23 cellular contexts compared by ENCODE assay signal in the genomic region with DNA sequence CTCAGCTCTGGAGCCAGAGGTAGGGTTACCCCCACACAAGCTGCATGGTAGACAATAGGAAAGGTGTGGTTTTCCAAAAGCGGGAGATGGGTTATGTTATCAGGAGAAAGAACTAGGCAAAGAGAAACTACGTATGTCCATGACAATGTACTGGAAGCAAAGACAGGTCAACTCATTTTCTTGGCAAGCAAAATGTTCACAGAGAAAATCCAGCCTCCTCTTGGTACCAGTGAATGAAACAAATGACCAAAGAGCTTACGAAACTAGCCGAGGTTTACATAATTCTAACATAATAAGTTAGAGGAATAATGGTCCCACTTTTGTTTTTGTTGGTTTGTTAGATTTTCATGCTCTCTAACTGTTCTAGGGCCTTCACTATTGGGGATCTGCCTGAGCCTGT.
DNase-seq lines count a peak whose midpoint lies in the region; FAIRE-seq and TF ChIP-seq lines count a peak whose summit lies in the region.
"Had no signal": no experiment of that assay in that cellular context is flagged by ENCODE, and none has a peak within 500 bp of the region (broad histone marks: within the 10 kb centered on the region; RNA-seq: fewer than 3 reads in every experiment).

No MANE protein-coding gene starts in this region.

- H3K9me3 Mint-ChIP-seq in MCF 10A (ENCODE audit: unreplicated experiment) = peaks cover 16% of the 10 kb centered on the region

- H3K4me3 ChIP-seq in mammary epithelial cell (replicated peaks in 1 of 3; ENCODE audit: insufficient read depth in 1 of 3, low read depth in 2 of 3, low read length in 3 of 3) (no peak overlapping the region), keratinocyte (ENCODE audit: control insufficient read depth in 2 of 3, extremely low read depth in 1 of 3, insufficient read depth in 2 of 3, low read depth in 1 of 3, low read length in 3 of 3) (no peak overlapping the region), rectal smooth muscle tissue (ENCODE audit: low read length) (no peak overlapping the region)
- H3K4me3 ChIP-seq: GM12878, GM23338 had no signal

- H4K20me1 ChIP-seq in mammary epithelial cell (ENCODE audit: insufficient read depth, low read length) (no peaks in the 10 kb centered on the region), keratinocyte (ENCODE audit: control insufficient read depth, extremely low read depth, insufficient read depth, low read length) (no peaks in the 10 kb centered on the region)

- H3K4me3 Mint-ChIP-seq in MCF 10A (ENCODE audit: unreplicated experiment) = no peak overlapping the region
- H3K4me3 Mint-ChIP-seq: GM23338, H9 had no signal

- DNase-seq in mammary epithelial cell (no peak), MCF 10A (ENCODE audit: unreplicated experiment) (no peak), keratinocyte (ENCODE audit: low read depth, low spot score) (no peak), ecto neural progenitor cell (ENCODE audit: low spot score) (no peak), cerebellum (ENCODE audit: low spot score) (no peak)
- no peak for DNase-seq in stimulated activated CD4-positive, alpha-beta T cell treated with anti-CD3 and anti-CD28 coated beads, Interleukin-1b, Interleukin-23, amount 100 ng/mL, for 48 hours
- DNase-seq: 8988T, ACHN, EL, GDM1, H9, Kasumi-1, MV-4-11, NCI-H1105, NCI-H1436 treated with DMSO at 0.1 percent for 48 hours, NCI-H2029, NCI-H446, NCI-H524 treated with DMSO at 0.1 percent for 48 hours, NCI-H774 had no signal

- H3K9ac ChIP-seq in mammary epithelial cell (ENCODE audit: insufficient read depth, low read length) = no peak overlapping the region
- no peak overlapping the region for H3K9ac ChIP-seq in keratinocyte (ENCODE audit: control insufficient read depth, extremely low read depth, insufficient read depth, low read length)
- no peak overlapping the region for H3K9ac ChIP-seq in rectal smooth muscle tissue (ENCODE audit: low read length)

- H2AFZ ChIP-seq in mammary epithelial cell (ENCODE audit: low read depth, low read length) = peak overlapping the region; percentile 78
- H2AFZ ChIP-seq in keratinocyte (ENCODE audit: control insufficient read depth, low read length) = peak overlapping the region; percentile 12
- H2AFZ ChIP-seq: GM23338 had no signal

- dilution Hi-C loops in mammary epithelial cell (cut with HindIII; ENCODE audit: low sequenced_read_pairs) (no loop called here), keratinocyte (cut with MboI; ENCODE audit: extremely low pct_ligation_motif_present, low sequenced_read_pairs) (no loop called here)

- WGBS in mammary epithelial cell (ENCODE audit: low coverage, missing lambda C conversion rate) = 75% methylated on average over 4 of the region's 4 CpGs

- H3K79me2 ChIP-seq in mammary epithelial cell (ENCODE audit: insufficient read depth, low read length) = no peaks in the 10 kb centered on the region
- H3K79me2 ChIP-seq in keratinocyte (ENCODE audit: control insufficient read depth, insufficient read depth, low read length) = no peaks in the 10 kb centered on the region

- BruUV-seq in mammary epithelial cell (replicated peaks; lab: Mats Ljungman, UMichigan) = no TSS peak
- no TSS peak for BruUV-seq in MCF 10A (replicated peaks; lab: Mats Ljungman, UMichigan)

- H3K36me3 ChIP-seq in mammary epithelial cell (ENCODE audit: insufficient read depth, low read length) (no peaks in the 10 kb centered on the region), keratinocyte (ENCODE audit: control insufficient read depth in 2 of 2, extremely low read depth in 1 of 2, insufficient read depth in 2 of 2, low read length in 2 of 2) (no peaks in the 10 kb centered on the region), rectal smooth muscle tissue (ENCODE audit: control insufficient read depth, insufficient read depth, low read length) (no peaks in the 10 kb centered on the region)

- no peak for FAIRE-seq in keratinocyte (lab: Jason Lieb, UNC)
- FAIRE-seq: GM12878, RCC 7860 had no signal

- no peak overlapping the region for H3K27ac ChIP-seq in mammary epithelial cell (ENCODE audit: insufficient read depth, low read depth, low read length)
- H3K27ac ChIP-seq in keratinocyte (ENCODE audit: control insufficient read depth, insufficient read depth, low read length) = no peak overlapping the region
- H3K27ac ChIP-seq in rectal smooth muscle tissue (ENCODE audit: low read depth, low read length) = peak overlapping the region; percentile 80

- POLR2A ChIA-PET in MCF 10A (lab: Yijun Ruan, JAX) = interaction anchor here (0.7 to 1.3 kb wide), 2 partner anchors 8 to 11 kb away, joined by 3 to 6 read pairs; no protein-coding TSS in a partner anchor

- H3K9me3 ChIP-seq in mammary epithelial cell (replicated peaks; ENCODE audit: insufficient read depth, low read length) (no peaks in the 10 kb centered on the region), keratinocyte (ENCODE audit: control insufficient read depth, low read depth, low read length) (no peaks in the 10 kb centered on the region)

- H3K36me3 Mint-ChIP-seq in MCF 10A (ENCODE audit: insufficient read depth, unreplicated experiment) = no peaks in the 10 kb centered on the region

- H3K4me1 ChIP-seq in mammary epithelial cell (ENCODE audit: insufficient read depth, low read length) (peaks cover 4% of the 10 kb centered on the region), keratinocyte (ENCODE audit: control insufficient read depth, extremely low read depth, insufficient read depth, low read length) (peaks cover 3% of the 10 kb centered on the region), rectal smooth muscle tissue (ENCODE audit: control insufficient read depth, insufficient read depth, low read length) (peaks cover 4% of the 10 kb centered on the region)

- H3K4me1 Mint-ChIP-seq in MCF 10A (ENCODE audit: insufficient read depth, unreplicated experiment) = peaks cover 11% of the 10 kb centered on the region

- H3K27me3 Mint-ChIP-seq in MCF 10A (ENCODE audit: insufficient read depth, unreplicated experiment) = no peaks in the 10 kb centered on the region

- in situ Hi-C loops in mammary epithelial cell (cut with MboI; ENCODE audit: low sequenced_read_pairs in 2 of 2) = no loop called here

- no peaks in the 10 kb centered on the region for H3K9me1 ChIP-seq in keratinocyte (ENCODE audit: control insufficient read depth, extremely low read depth, insufficient read depth, low read length)

- CTCF ChIA-PET in mammary epithelial cell (lab: Charles Lee; ENCODE audit: low non-redundant PET) = no interaction called here
- CTCF ChIA-PET in MCF 10A (lab: Yijun Ruan, JAX) = no interaction called here

- no peak overlapping the region for H3K27ac Mint-ChIP-seq in MCF 10A (ENCODE audit: low read depth, unreplicated experiment)
- H3K27ac Mint-ChIP-seq: GM23338, H9 had no signal

- TF ChIP-seq CTCF in mammary epithelial cell (conservative IDR thresholded peaks at IDR 0.05 in 1 of 2, IDR thresholded peaks at IDR 0.05 in 1 of 2; ENCODE audit: extremely low read depth in 1 of 2, insufficient read depth in 1 of 2, low read depth in 1 of 2, low read length in 2 of 2) = no peak
- TF ChIP-seq CTCF in MCF 10A (IDR thresholded peaks at IDR 0.05; ENCODE audit: unreplicated experiment) = no peak
- TF ChIP-seq CTCF in keratinocyte (optimal IDR thresholded peaks at IDR 0.05 in 1 of 3, IDR thresholded peaks at IDR 0.05 in 1 of 3, conservative IDR thresholded peaks at IDR 0.05 in 1 of 3; ENCODE audit: extremely low read depth in 1 of 3, insufficient read depth in 2 of 3, low read length in 3 of 3) = no peak

- H3K27me3 ChIP-seq in mammary epithelial cell (ENCODE audit: insufficient read depth, low read length) = no peaks in the 10 kb centered on the region
- H3K27me3 ChIP-seq in keratinocyte (ENCODE audit: control insufficient read depth, extremely low read depth, insufficient read depth, low read length) = no peaks in the 10 kb centered on the region
- no peaks in the 10 kb centered on the region for H3K27me3 ChIP-seq in rectal smooth muscle tissue (ENCODE audit: control insufficient read depth, insufficient read depth, low read length)

- H3K4me2 ChIP-seq in mammary epithelial cell (ENCODE audit: insufficient read depth, low read depth, low read length) (no peak overlapping the region), keratinocyte (ENCODE audit: control insufficient read depth, extremely low read depth, insufficient read depth, low read depth, low read length) (no peak overlapping the region)
- H3K4me2 ChIP-seq: GM23338 had no signal

- intact Hi-C loops in mammary epithelial cell (cut with micrococcal nuclease) (no loop called here), MCF 10A (cut with micrococcal nuclease) (no loop called here)
